Comparison of ENCODE assay signal across 1 cellular context in the genomic region with DNA sequence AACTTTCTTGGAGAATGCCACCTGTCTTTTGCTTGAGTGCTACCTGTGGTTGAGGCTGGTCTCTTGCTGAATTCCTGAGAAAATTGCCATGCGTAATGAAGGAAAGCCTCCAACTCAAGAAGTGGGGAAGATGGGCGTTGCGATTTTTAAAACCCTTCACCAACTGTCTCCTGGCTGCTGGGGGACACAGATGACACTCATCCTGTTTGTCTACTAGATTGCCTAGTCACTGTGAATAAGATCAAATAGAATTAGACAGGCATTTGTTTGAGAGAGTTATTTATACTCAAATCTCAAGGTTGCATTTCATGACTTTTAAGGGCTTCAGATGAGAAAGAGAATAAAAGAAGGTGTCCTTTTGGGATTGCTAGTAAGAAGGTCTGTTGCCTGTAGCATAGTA.
TF ChIP-seq lines count a peak whose summit lies in the region.

No MANE protein-coding gene starts in this region.

TF ChIP-seq in H1, 55 proteins besides CTCF, POLR2A, EP300 and RAD21:
- TF ChIP-seq TEAD4 (IDR thresholded peaks at IDR 0.05; ENCODE audit: low read depth, low read length): 0 out of 2 replicates have a peak, but pooled peaks have one; percentile 15
- TF ChIP-seq, protein P1, sequence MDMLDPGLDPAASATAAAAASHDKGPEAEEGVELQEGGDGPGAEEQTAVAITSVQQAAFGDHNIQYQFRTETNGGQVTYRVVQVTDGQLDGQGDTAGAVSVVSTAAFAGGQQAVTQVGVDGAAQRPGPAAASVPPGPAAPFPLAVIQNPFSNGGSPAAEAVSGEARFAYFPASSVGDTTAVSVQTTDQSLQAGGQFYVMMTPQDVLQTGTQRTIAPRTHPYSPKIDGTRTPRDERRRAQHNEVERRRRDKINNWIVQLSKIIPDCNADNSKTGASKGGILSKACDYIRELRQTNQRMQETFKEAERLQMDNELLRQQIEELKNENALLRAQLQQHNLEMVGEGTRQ (IDR thresholded peaks at IDR 0.05; ENCODE audit: low read length): no peak
- TF ChIP-seq TBP (IDR thresholded peaks at IDR 0.05; ENCODE audit: low read depth, low read length): no peak
